ENCODE assay signal across 21 cellular contexts in the genomic region with DNA sequence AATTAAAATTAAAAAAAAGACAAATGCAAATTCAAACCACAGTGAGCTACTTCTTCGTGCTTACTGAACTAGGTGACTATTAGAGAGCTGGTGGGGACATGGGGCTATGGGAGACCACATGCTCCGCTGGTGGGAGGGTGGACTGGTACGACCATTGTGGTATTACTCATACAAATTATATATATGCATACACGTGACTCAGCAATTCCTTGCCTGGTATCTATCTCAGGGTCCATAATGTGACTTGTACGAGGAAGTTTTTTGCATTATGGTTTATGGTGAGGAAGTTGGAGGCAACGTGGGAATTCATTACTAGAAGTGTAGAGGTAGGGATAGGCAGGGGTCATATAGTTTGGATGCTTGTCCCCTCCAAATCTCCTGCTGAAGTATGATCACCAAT.
A peak's percentile ranks its signal among the peaks of the same experiment; 100 is the strongest.
DNase-seq lines count a peak whose midpoint lies in the region; ATAC-seq, FAIRE-seq and TF ChIP-seq lines count a peak whose summit lies in the region.
"Had no signal": no experiment of that assay in that cellular context is flagged by ENCODE, and none has a peak within 500 bp of the region (broad histone marks: within the 10 kb centered on the region; RNA-seq: fewer than 3 reads in every experiment).

No MANE protein-coding gene starts in this region.

- H3K9ac ChIP-seq in HepG2 (ENCODE audit: insufficient read depth, low read depth, low read length), result no peak overlapping the region
- H3K9ac ChIP-seq: BLaER1 treated with 17β-estradiol and CSF1 and Interleukin-3, amounts not matched to agents 10 nM and 100 nM had no signal

- H3K4me1 ChIP-seq in HepG2 (ENCODE audit: insufficient read depth, low read length) (no peaks in the 10 kb centered on the region), right lobe of liver (no peaks in the 10 kb centered on the region), ovary (ENCODE audit: insufficient read depth) (peaks cover 4% of the 10 kb centered on the region)
- H3K4me1 ChIP-seq: A549, Caco-2 had no signal

- H3K79me2 ChIP-seq in HepG2 (ENCODE audit: insufficient read depth, low read length), result no peaks in the 10 kb centered on the region

- H3K9me3 Mint-ChIP-seq in stimulated activated naive CD8-positive, alpha-beta T cell treated with anti-CD3 and anti-CD28 coated beads, Interleukin-15, amount 100 ng/mL, for 72 hours, result peaks cover 4 to 7% of the 10 kb centered on the region in 2 donors

- H3K4me1 Mint-ChIP-seq in stimulated activated naive CD8-positive, alpha-beta T cell treated with anti-CD3 and anti-CD28 coated beads, Interleukin-15, amount 100 ng/mL, for 72 hours, result no peaks in the 10 kb centered on the region
- H3K4me1 Mint-ChIP-seq: B cell had no signal

- H3K9me3 ChIP-seq in HepG2 (ENCODE audit: low read length) (no peaks in the 10 kb centered on the region), right lobe of liver (no peaks in the 10 kb centered on the region), ovary (no peaks in the 10 kb centered on the region)
- H3K9me3 ChIP-seq: A549; BLaER1 treated with 17β-estradiol and CSF1 and Interleukin-3, amounts not matched to agents 10 nM and 100 nM had no signal

- H3K36me3 ChIP-seq in HepG2 (replicated peaks in 1 of 2; ENCODE audit: control insufficient read depth in 1 of 2, insufficient read depth in 2 of 2, low read length in 2 of 2), result no peaks in the 10 kb centered on the region
- no peaks in the 10 kb centered on the region for H3K36me3 ChIP-seq in right lobe of liver
- H3K36me3 ChIP-seq in ovary, result no peaks in the 10 kb centered on the region
- H3K36me3 ChIP-seq: BLaER1 treated with 17β-estradiol and CSF1 and Interleukin-3, amounts not matched to agents 10 nM and 100 nM had no signal

- no peak for TF ChIP-seq RAD21 in HepG2 (CRISPR knock-in tag; IDR thresholded peaks at IDR 0.05)

- POLR2A ChIA-PET in HepG2 (lab: Yijun Ruan, JAX), result no interaction called here

- no peak overlapping the region for H2AFZ ChIP-seq in HepG2 (ENCODE audit: low read length)

- ATAC-seq in HepG2 (no peak), right lobe of liver (no peak)
- ATAC-seq in stimulated activated naive CD8-positive, alpha-beta T cell treated with anti-CD3 and anti-CD28 coated beads, Interleukin-15, amount 100 ng/mL, for 72 hours, result no peak
- ATAC-seq: A549; CD8-positive, alpha-beta T cell had no signal

- H3K4me3 ChIP-seq in HepG2 (replicated peaks in 1 of 3; ENCODE audit: insufficient read depth in 1 of 3, low read depth in 2 of 3, low read length in 3 of 3), result no peak overlapping the region
- H3K4me3 ChIP-seq in right lobe of liver, result no peak overlapping the region
- H3K4me3 ChIP-seq in ovary, result no peak overlapping the region
- H3K4me3 ChIP-seq: A549; BLaER1 treated with 17β-estradiol and CSF1 and Interleukin-3, amounts not matched to agents 10 nM and 100 nM had no signal

- TF ChIP-seq CTCF in HepG2 (CRISPR knock-in tag; IDR thresholded peaks at IDR 0.05), result no peak
- no peak for TF ChIP-seq CTCF in right lobe of liver (IDR thresholded peaks at IDR 0.05)
- TF ChIP-seq CTCF in ovary (IDR thresholded peaks at IDR 0.05), result no peak

- in situ Hi-C loops in HepG2 (cut with HindIII; ENCODE audit: extremely low pct_ligation_motif_present, low pct_unique_long_range_greater_than_20kb), result no loop called here

- no peak overlapping the region for H3K27ac Mint-ChIP-seq in stimulated activated naive CD8-positive, alpha-beta T cell treated with anti-CD3 and anti-CD28 coated beads, Interleukin-15, amount 100 ng/mL, for 72 hours
- H3K27ac Mint-ChIP-seq: B cell; CD4-positive, alpha-beta T cell; CD8-positive, alpha-beta T cell had no signal

- no peak overlapping the region for H3K27ac ChIP-seq in HepG2 (ENCODE audit: extremely low read length, insufficient read depth, low read length)
- no peak overlapping the region for H3K27ac ChIP-seq in right lobe of liver
- H3K27ac ChIP-seq in ovary, result no peak overlapping the region
- H3K27ac ChIP-seq: 22Rv1; A549; BLaER1 treated with 17β-estradiol and CSF1 and Interleukin-3, amounts not matched to agents 10 nM and 100 nM; C4-2B had no signal

- H3K27me3 ChIP-seq in HepG2 (ENCODE audit: control insufficient read depth in 1 of 2, insufficient read depth in 2 of 2, low read length in 2 of 2) (no peaks in the 10 kb centered on the region), right lobe of liver (no peaks in the 10 kb centered on the region), ovary (no peaks in the 10 kb centered on the region)
- H3K27me3 ChIP-seq: BLaER1 treated with 17β-estradiol and CSF1 and Interleukin-3, amounts not matched to agents 10 nM and 100 nM had no signal

- WGBS in HepG2 (ENCODE audit: low lambda C conversion rate), result 17% methylated on average over 6 of the region's 6 CpGs
- 58% methylated on average over 6 of the region's 6 CpGs for WGBS in right lobe of liver (ENCODE audit: insufficient coverage, low coverage, low lambda C conversion rate, missing lambda C conversion rate)
- WGBS in ovary, 3 donors, result 90 to 91% (median 90%) methylated on average over 6 of the region's 6 CpGs

- DNase-seq in HepG2 (ENCODE audit: low spot score), result no peak
- no peak for DNase-seq in right lobe of liver
- DNase-seq in OCI-M1 (lab: John Stamatoyannopoulos, UW), result peak; percentile 5
- DNase-seq in ovary, result no peak
- DNase-seq in stimulated activated naive CD8-positive, alpha-beta T cell treated with anti-CD3 and anti-CD28 coated beads, Interleukin-15, amount 100 ng/mL, for 72 hours, result no peak
- DNase-seq: AML-193; Caco-2; Calu3; CD4-positive, alpha-beta T cell; CD8-positive, alpha-beta T cell; DMS79 treated with DMSO at 0.1 percent for 48 hours; GF-D8 had no signal

- CTCF ChIA-PET in HepG2 (lab: Yijun Ruan, JAX; ENCODE audit: low intra/inter-chr PET ratio, low total read pairs), result no interaction called here

- intact Hi-C loops in HepG2 (cut with micrococcal nuclease; ENCODE audit: unreplicated experiment) (no loop called here), right lobe of liver (cut with DNase I) (no loop called here), ovary (cut with DNase I) (no loop called here)

- no peak overlapping the region for H3K4me2 ChIP-seq in HepG2 (ENCODE audit: low read depth, low read length)
- H3K4me2 ChIP-seq: A549; BLaER1 treated with 17β-estradiol and CSF1 and Interleukin-3, amounts not matched to agents 10 nM and 100 nM had no signal

- no peak overlapping the region for H3K4me3 Mint-ChIP-seq in stimulated activated naive CD8-positive, alpha-beta T cell treated with anti-CD3 and anti-CD28 coated beads, Interleukin-15, amount 100 ng/mL, for 72 hours
- H3K4me3 Mint-ChIP-seq: B cell; CD4-positive, alpha-beta T cell; CD8-positive, alpha-beta T cell had no signal

- no TSS peak for BruUV-seq in HepG2 (replicated peaks; lab: Mats Ljungman, UMichigan)

- TF ChIP-seq EP300 in HepG2 (IDR thresholded peaks at IDR 0.05; ENCODE audit: low read depth in 2 of 2, low read length in 2 of 2), result no peak
- TF ChIP-seq EP300 in HepG2 (CRISPR knock-in tag; IDR thresholded peaks at IDR 0.05; ENCODE audit: borderline replicate concordance), result no peak
- TF ChIP-seq EP300 in ovary (IDR thresholded peaks at IDR 0.05), result no peak

- no peaks in the 10 kb centered on the region for H4K20me1 ChIP-seq in HepG2 (ENCODE audit: insufficient read depth, low read length)
- H4K20me1 ChIP-seq: BLaER1 treated with 17β-estradiol and CSF1 and Interleukin-3, amounts not matched to agents 10 nM and 100 nM had no signal

- FAIRE-seq in HepG2 (lab: Jason Lieb, UNC), result no peak
- FAIRE-seq: A549, D721Med, G401.6, GM12891, GM19239 had no signal

- no peaks in the 10 kb centered on the region for H3K27me3 Mint-ChIP-seq in stimulated activated naive CD8-positive, alpha-beta T cell treated with anti-CD3 and anti-CD28 coated beads, Interleukin-15, amount 100 ng/mL, for 72 hours
- H3K27me3 Mint-ChIP-seq: B cell; CD4-positive, alpha-beta T cell had no signal

- TF ChIP-seq POLR2A in HepG2 (IDR thresholded peaks at IDR 0.05; ENCODE audit: insufficient read depth in 1 of 2, low read depth in 2 of 2, low read length in 2 of 2) (no peak), right lobe of liver (IDR thresholded peaks at IDR 0.05) (no peak), ovary (IDR thresholded peaks at IDR 0.05) (no peak)

TF ChIP-seq in HepG2, 621 proteins besides CTCF, POLR2A, EP300 and RAD21 (continues in another document):
- TF ChIP-seq, protein P1, sequence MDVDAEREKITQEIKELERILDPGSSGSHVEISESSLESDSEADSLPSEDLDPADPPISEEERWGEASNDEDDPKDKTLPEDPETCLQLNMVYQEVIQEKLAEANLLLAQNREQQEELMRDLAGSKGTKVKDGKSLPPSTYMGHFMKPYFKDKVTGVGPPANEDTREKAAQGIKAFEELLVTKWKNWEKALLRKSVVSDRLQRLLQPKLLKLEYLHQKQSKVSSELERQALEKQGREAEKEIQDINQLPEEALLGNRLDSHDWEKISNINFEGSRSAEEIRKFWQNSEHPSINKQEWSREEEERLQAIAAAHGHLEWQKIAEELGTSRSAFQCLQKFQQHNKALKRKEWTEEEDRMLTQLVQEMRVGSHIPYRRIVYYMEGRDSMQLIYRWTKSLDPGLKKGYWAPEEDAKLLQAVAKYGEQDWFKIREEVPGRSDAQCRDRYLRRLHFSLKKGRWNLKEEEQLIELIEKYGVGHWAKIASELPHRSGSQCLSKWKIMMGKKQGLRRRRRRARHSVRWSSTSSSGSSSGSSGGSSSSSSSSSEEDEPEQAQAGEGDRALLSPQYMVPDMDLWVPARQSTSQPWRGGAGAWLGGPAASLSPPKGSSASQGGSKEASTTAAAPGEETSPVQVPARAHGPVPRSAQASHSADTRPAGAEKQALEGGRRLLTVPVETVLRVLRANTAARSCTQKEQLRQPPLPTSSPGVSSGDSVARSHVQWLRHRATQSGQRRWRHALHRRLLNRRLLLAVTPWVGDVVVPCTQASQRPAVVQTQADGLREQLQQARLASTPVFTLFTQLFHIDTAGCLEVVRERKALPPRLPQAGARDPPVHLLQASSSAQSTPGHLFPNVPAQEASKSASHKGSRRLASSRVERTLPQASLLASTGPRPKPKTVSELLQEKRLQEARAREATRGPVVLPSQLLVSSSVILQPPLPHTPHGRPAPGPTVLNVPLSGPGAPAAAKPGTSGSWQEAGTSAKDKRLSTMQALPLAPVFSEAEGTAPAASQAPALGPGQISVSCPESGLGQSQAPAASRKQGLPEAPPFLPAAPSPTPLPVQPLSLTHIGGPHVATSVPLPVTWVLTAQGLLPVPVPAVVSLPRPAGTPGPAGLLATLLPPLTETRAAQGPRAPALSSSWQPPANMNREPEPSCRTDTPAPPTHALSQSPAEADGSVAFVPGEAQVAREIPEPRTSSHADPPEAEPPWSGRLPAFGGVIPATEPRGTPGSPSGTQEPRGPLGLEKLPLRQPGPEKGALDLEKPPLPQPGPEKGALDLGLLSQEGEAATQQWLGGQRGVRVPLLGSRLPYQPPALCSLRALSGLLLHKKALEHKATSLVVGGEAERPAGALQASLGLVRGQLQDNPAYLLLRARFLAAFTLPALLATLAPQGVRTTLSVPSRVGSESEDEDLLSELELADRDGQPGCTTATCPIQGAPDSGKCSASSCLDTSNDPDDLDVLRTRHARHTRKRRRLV (CRISPR knock-in tag; IDR thresholded peaks at IDR 0.05), result no peak
- no peak for TF ChIP-seq HNRNPH1 (optimal IDR thresholded peaks at IDR 0.05; ENCODE audit: low read depth, low read length)
- no peak for TF ChIP-seq IRF2 (CRISPR knock-in tag; IDR thresholded peaks at IDR 0.05)
- TF ChIP-seq DPF2 (CRISPR knock-in tag; IDR thresholded peaks at IDR 0.05; ENCODE audit: borderline replicate concordance, low read depth), result no peak
